ENCODE assay signal across 19 cellular contexts in the genomic region with DNA sequence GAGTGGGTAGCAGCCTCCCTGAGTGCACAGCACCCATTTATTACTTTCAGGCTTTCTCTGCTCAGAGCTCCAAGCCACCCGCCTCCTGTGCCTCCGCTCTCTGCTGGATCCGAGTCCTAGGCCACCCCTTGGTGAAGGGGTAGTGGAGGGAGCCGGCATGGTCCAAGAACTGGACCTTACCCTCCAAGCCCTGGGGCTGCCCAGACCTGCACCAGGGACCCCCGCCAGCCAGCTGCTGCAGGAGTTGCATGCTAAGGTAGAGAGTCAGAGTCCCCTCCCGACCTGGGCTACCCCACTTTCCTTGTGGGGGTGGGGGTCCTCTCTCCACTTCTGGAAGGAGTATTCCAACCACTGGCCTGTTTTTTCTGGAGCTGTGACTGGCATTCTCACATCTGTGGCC. TPM values are rescaled to one million over a fixed set of nuclear protein-coding genes. Genes with fewer than 3 reads are reported as not detected.
DNase-seq lines count a peak whose midpoint lies in the region; ATAC-seq and TF ChIP-seq lines count a peak whose summit lies in the region.
"Had no signal": no experiment of that assay in that cellular context is flagged by ENCODE, and none has a peak within 500 bp of the region (broad histone marks: within the 10 kb centered on the region; RNA-seq: fewer than 3 reads in every experiment).

No MANE protein-coding gene starts in this region.

- H3K9me3 ChIP-seq in CD4-positive, alpha-beta memory T cell (ENCODE audit: control insufficient read depth in 1 of 2, low read length in 2 of 2): no peaks in the 10 kb centered on the region
- no peaks in the 10 kb centered on the region for H3K9me3 ChIP-seq in psoas muscle
- H3K9me3 ChIP-seq: BLaER1, heart right ventricle, SJCRH30 had no signal

- H3K4me1 Mint-ChIP-seq in T-helper 1 cell treated with Interleukin-12 subunit alpha and Interleukin-12 subunit beta and Interleukin-4 antibody, amounts not matched to agents 30 μg/mL and 1 μg/mL, for 36 hours (ENCODE audit: low read depth): peaks cover 10% of the 10 kb centered on the region
- H3K4me1 Mint-ChIP-seq in CD4-positive, alpha-beta memory T cell: peaks cover 2 to 17% (median 13%) of the 10 kb centered on the region in 4 donors
- H3K4me1 Mint-ChIP-seq in activated T-helper 1 cell treated with anti-CD3 and anti-CD28 coated beads, Interleukin-12 subunit alpha, Interleukin-12 subunit beta, Interleukin-2, Interleukin-4 antibody, amounts not matched to agents 30 ng/mL and 10 ng/mL and 1 ng/mL, durations not matched to agents 14 hours and 24 hours and 36 hours (ENCODE audit: low read depth): peaks cover 21% of the 10 kb centered on the region
- peaks cover 0 to 10% of the 10 kb centered on the region in 2 donors for H3K4me1 Mint-ChIP-seq in natural killer cell treated with Interleukin-12 subunit alpha and Interleukin-12 subunit beta and Interleukin-15 and Interleukin-18, amount 100 ng/mL, for 72 hours (ENCODE audit: low read depth in 2 of 2)

- peaks cover 4% of the 10 kb centered on the region for H3K36me3 ChIP-seq in CD4-positive, alpha-beta memory T cell (ENCODE audit: insufficient read depth, low read length)
- H3K36me3 ChIP-seq in psoas muscle (ENCODE audit: insufficient read depth in 1 of 2, low read depth in 1 of 2): no peaks in the 10 kb centered on the region
- H3K36me3 ChIP-seq: SJCRH30 had no signal

- intact Hi-C loops in CD4-positive, alpha-beta memory T cell (cut with micrococcal nuclease): loop anchor here (5.0 kb wide), 1 partner anchor 327 kb away; no protein-coding TSS in a partner anchor
- intact Hi-C loops in activated T-helper 1 cell treated with anti-CD3 and anti-CD28 coated beads, Interleukin-12 subunit alpha, Interleukin-12 subunit beta, Interleukin-2, Interleukin-4 antibody, amounts not matched to agents 30 ng/mL and 10 ng/mL and 1 ng/mL, durations not matched to agents 14 hours and 24 hours and 36 hours (cut with micrococcal nuclease): no loop called here
- intact Hi-C loops in psoas muscle (cut with DNase I): loop anchor here in 1 of 2 donors (5.0 kb wide), 1 partner anchor 232 kb away; no protein-coding TSS in a partner anchor

- no peak overlapping the region for H3K27ac ChIP-seq in CD4-positive, alpha-beta memory T cell (ENCODE audit: low read depth, low read length)
- no peak overlapping the region for H3K27ac ChIP-seq in psoas muscle
- H3K27ac ChIP-seq: 22Rv1, BLaER1, heart right ventricle, SJCRH30 had no signal

- CTCF ChIA-PET in CD4-positive, alpha-beta memory T cell (lab: Charles Lee; ENCODE audit: partially characterized antibody): interaction anchor here (0.9 to 4.1 kb wide), 7 partner anchors 30 to 526 kb away, joined by 3 to 47 read pairs (median 31); a partner anchor contains a TSS

- WGBS in psoas muscle, 3 donors: 94 to 98% (median 98%) methylated on average over 6 of the region's 6 CpGs

- DNase-seq in T-helper 1 cell (no peak), psoas muscle (no peak), DMS 273 (lab: John Stamatoyannopoulos, UW; ENCODE audit: unreplicated experiment) (no peak)
- no peak for DNase-seq in CD4-positive, alpha-beta memory T cell
- no peak for DNase-seq in activated T-helper 1 cell treated with anti-CD3 and anti-CD28 coated beads, Interleukin-12 subunit alpha, Interleukin-12 subunit beta, Interleukin-2, Interleukin-4 antibody, amounts not matched to agents 30 ng/mL and 10 ng/mL and 1 ng/mL, durations not matched to agents 14 hours and 24 hours and 36 hours (ENCODE audit: low spot score)
- no peak for DNase-seq in natural killer cell treated with Interleukin-12 subunit alpha and Interleukin-12 subunit beta and Interleukin-15 and Interleukin-18, amount 100 ng/mL, for 72 hours (ENCODE audit: low spot score)
- no peak for DNase-seq in activated effector memory CD4-positive, alpha-beta T cell treated with anti-CD3 and anti-CD28 coated beads, Interleukin-2, amount 50 U/mL, for 16 hours
- DNase-seq: anterior cingulate cortex; effector CD8-positive, alpha-beta T cell; heart right ventricle; NCI-H1417 treated with DMSO at 0.1 percent for 48 hours; NCI-H82; SJCRH30; T1000 had no signal

- H3K27me3 Mint-ChIP-seq in T-helper 1 cell treated with Interleukin-12 subunit alpha and Interleukin-12 subunit beta and Interleukin-4 antibody, amounts not matched to agents 30 μg/mL and 1 μg/mL, for 36 hours (ENCODE audit: low read depth): no peaks in the 10 kb centered on the region
- H3K27me3 Mint-ChIP-seq in CD4-positive, alpha-beta memory T cell: no peaks in the 10 kb centered on the region
- no peaks in the 10 kb centered on the region for H3K27me3 Mint-ChIP-seq in activated T-helper 1 cell treated with anti-CD3 and anti-CD28 coated beads, Interleukin-12 subunit alpha, Interleukin-12 subunit beta, Interleukin-2, Interleukin-4 antibody, amounts not matched to agents 30 ng/mL and 10 ng/mL and 1 ng/mL, durations not matched to agents 14 hours and 24 hours and 36 hours (ENCODE audit: insufficient read depth)
- H3K27me3 Mint-ChIP-seq in natural killer cell treated with Interleukin-12 subunit alpha and Interleukin-12 subunit beta and Interleukin-15 and Interleukin-18, amount 100 ng/mL, for 72 hours: peaks cover 0 to 2% of the 10 kb centered on the region in 2 donors

- no peaks in the 10 kb centered on the region for H3K27me3 ChIP-seq in CD4-positive, alpha-beta memory T cell (ENCODE audit: insufficient read depth, low read length)
- H3K27me3 ChIP-seq in psoas muscle (ENCODE audit: insufficient read depth in 3 of 3, low read length in 2 of 3): peaks cover 0 to 2% (median 0%) of the 10 kb centered on the region in 3 donors
- H3K27me3 ChIP-seq: BLaER1, SJCRH30 had no signal

- H3K36me3 Mint-ChIP-seq in T-helper 1 cell treated with Interleukin-12 subunit alpha and Interleukin-12 subunit beta and Interleukin-4 antibody, amounts not matched to agents 30 μg/mL and 1 μg/mL, for 36 hours (ENCODE audit: low read depth): peaks cover 22% of the 10 kb centered on the region
- H3K36me3 Mint-ChIP-seq in CD4-positive, alpha-beta memory T cell: peaks cover 5 to 17% of the 10 kb centered on the region in 2 donors
- peaks cover 8% of the 10 kb centered on the region for H3K36me3 Mint-ChIP-seq in activated T-helper 1 cell treated with anti-CD3 and anti-CD28 coated beads, Interleukin-12 subunit alpha, Interleukin-12 subunit beta, Interleukin-2, Interleukin-4 antibody, amounts not matched to agents 30 ng/mL and 10 ng/mL and 1 ng/mL, durations not matched to agents 14 hours and 24 hours and 36 hours (ENCODE audit: low read depth)
- no peaks in the 10 kb centered on the region for H3K36me3 Mint-ChIP-seq in natural killer cell treated with Interleukin-12 subunit alpha and Interleukin-12 subunit beta and Interleukin-15 and Interleukin-18, amount 100 ng/mL, for 72 hours

- H3K9me3 Mint-ChIP-seq in T-helper 1 cell treated with Interleukin-12 subunit alpha and Interleukin-12 subunit beta and Interleukin-4 antibody, amounts not matched to agents 30 μg/mL and 1 μg/mL, for 36 hours: no peaks in the 10 kb centered on the region
- peaks cover 0 to 3% (median 0%) of the 10 kb centered on the region in 8 donors for H3K9me3 Mint-ChIP-seq in CD4-positive, alpha-beta memory T cell
- no peaks in the 10 kb centered on the region for H3K9me3 Mint-ChIP-seq in activated T-helper 1 cell treated with anti-CD3 and anti-CD28 coated beads, Interleukin-12 subunit alpha, Interleukin-12 subunit beta, Interleukin-2, Interleukin-4 antibody, amounts not matched to agents 30 ng/mL and 10 ng/mL and 1 ng/mL, durations not matched to agents 14 hours and 24 hours and 36 hours
- H3K9me3 Mint-ChIP-seq in natural killer cell treated with Interleukin-12 subunit alpha and Interleukin-12 subunit beta and Interleukin-15 and Interleukin-18, amount 100 ng/mL, for 72 hours: no peaks in the 10 kb centered on the region

- H3K27ac Mint-ChIP-seq in T-helper 1 cell treated with Interleukin-12 subunit alpha and Interleukin-12 subunit beta and Interleukin-4 antibody, amounts not matched to agents 30 μg/mL and 1 μg/mL, for 36 hours: no peak overlapping the region
- H3K27ac Mint-ChIP-seq in CD4-positive, alpha-beta memory T cell: peak overlapping the region in 5 of 7 donors; percentile 42 to 73 (median 61)
- no peak overlapping the region for H3K27ac Mint-ChIP-seq in activated T-helper 1 cell treated with anti-CD3 and anti-CD28 coated beads, Interleukin-12 subunit alpha, Interleukin-12 subunit beta, Interleukin-2, Interleukin-4 antibody, amounts not matched to agents 30 ng/mL and 10 ng/mL and 1 ng/mL, durations not matched to agents 14 hours and 24 hours and 36 hours
- H3K27ac Mint-ChIP-seq in natural killer cell treated with Interleukin-12 subunit alpha and Interleukin-12 subunit beta and Interleukin-15 and Interleukin-18, amount 100 ng/mL, for 72 hours: peak overlapping the region in 1 of 2 donors; percentile 53

- peak overlapping the region; percentile 90 for H3K4me3 Mint-ChIP-seq in T-helper 1 cell treated with Interleukin-12 subunit alpha and Interleukin-12 subunit beta and Interleukin-4 antibody, amounts not matched to agents 30 μg/mL and 1 μg/mL, for 36 hours
- H3K4me3 Mint-ChIP-seq in CD4-positive, alpha-beta memory T cell: peak overlapping the region; percentile 55 to 95 (median 90)
- peak overlapping the region; percentile 89 for H3K4me3 Mint-ChIP-seq in activated T-helper 1 cell treated with anti-CD3 and anti-CD28 coated beads, Interleukin-12 subunit alpha, Interleukin-12 subunit beta, Interleukin-2, Interleukin-4 antibody, amounts not matched to agents 30 ng/mL and 10 ng/mL and 1 ng/mL, durations not matched to agents 14 hours and 24 hours and 36 hours
- peak overlapping the region; percentile 34 for H3K4me3 Mint-ChIP-seq in natural killer cell treated with Interleukin-12 subunit alpha and Interleukin-12 subunit beta and Interleukin-15 and Interleukin-18, amount 100 ng/mL, for 72 hours

- no peak for ATAC-seq in natural killer cell treated with Interleukin-12 subunit alpha and Interleukin-12 subunit beta and Interleukin-15 and Interleukin-18, amount 100 ng/mL, for 72 hours
- ATAC-seq in psoas muscle: no peak
- ATAC-seq: heart right ventricle had no signal

- H3K4me3 ChIP-seq in CD4-positive, alpha-beta memory T cell (ENCODE audit: low read length in 2 of 2): no peak overlapping the region
- H3K4me3 ChIP-seq in psoas muscle: no peak overlapping the region
- H3K4me3 ChIP-seq: BLaER1, heart right ventricle, lung, SJCRH30 had no signal

- no peak for TF ChIP-seq CTCF in psoas muscle (IDR thresholded peaks at IDR 0.05)

- POLR2A ChIA-PET in CD4-positive, alpha-beta memory T cell (lab: Charles Lee; ENCODE audit: partially characterized antibody): interaction anchor here (3.4 to 4.5 kb wide), 2 partner anchors 10 to 30 kb away, joined by 39 to 77 read pairs; a partner anchor contains a TSS

- peaks cover 15% of the 10 kb centered on the region for H3K4me1 ChIP-seq in CD4-positive, alpha-beta memory T cell (ENCODE audit: insufficient read depth, low read length)
- H3K4me1 ChIP-seq in psoas muscle: no peaks in the 10 kb centered on the region

RNA-seq across cellular contexts. Expression of a gene that starts 2.0 kb away (rescaled TPM):
- total RNA-seq in CD4-positive, alpha-beta memory T cell: 10 to 100 TPM; 53.1 to 53.8 TPM
- 10 to 100 TPM; 18.2 to 22.2 TPM for polyA plus RNA-seq in CD4-positive, alpha-beta memory T cell
- 26.6 and 27.5 TPM in 2 replicates for total RNA-seq in activated T-helper 1 cell treated with anti-CD3 and anti-CD28 coated beads, Interleukin-12 subunit alpha, Interleukin-12 subunit beta, Interleukin-2, Interleukin-4 antibody, amounts not matched to agents 30 ng/mL and 10 ng/mL and 1 ng/mL, durations not matched to agents 14 hours and 24 hours and 36 hours
- total RNA-seq in natural killer cell treated with Interleukin-12 subunit alpha and Interleukin-12 subunit beta and Interleukin-15 and Interleukin-18, amount 100 ng/mL, for 72 hours: 10 to 100 TPM; 21.8 to 25.8 TPM
- 1 to 10 TPM; 1.1 to 4.5 (median 1.4) TPM for total RNA-seq in psoas muscle
- 1 to 10 TPM; 1.4 to 6.6 (median 1.8) TPM for polyA plus RNA-seq in psoas muscle

RNA-seq across cellular contexts. Expression of a gene that starts 16.4 kb away (rescaled TPM):
- total RNA-seq in CD4-positive, alpha-beta memory T cell: 1 to 10 TPM; 3.0 to 3.8 TPM
- under 1 TPM in 1 of 2 donors, not detected in 1; 0.07 TPM for polyA plus RNA-seq in CD4-positive, alpha-beta memory T cell
- 2.2 and 2.6 TPM in 2 replicates for total RNA-seq in activated T-helper 1 cell treated with anti-CD3 and anti-CD28 coated beads, Interleukin-12 subunit alpha, Interleukin-12 subunit beta, Interleukin-2, Interleukin-4 antibody, amounts not matched to agents 30 ng/mL and 10 ng/mL and 1 ng/mL, durations not matched to agents 14 hours and 24 hours and 36 hours
- 1 to 10 TPM; 2.5 to 4.6 TPM for total RNA-seq in natural killer cell treated with Interleukin-12 subunit alpha and Interleukin-12 subunit beta and Interleukin-15 and Interleukin-18, amount 100 ng/mL, for 72 hours
- 1 to 10 TPM in 3 of 4 donors, under 1 TPM in 1; 0.69 to 2.1 (median 1.5) TPM for total RNA-seq in psoas muscle
- polyA plus RNA-seq in psoas muscle: 1 to 10 TPM in 1 of 3 donors, under 1 TPM in 2; 0.01 to 1.0 (median 0.10) TPM

RNA-seq across cellular contexts. Expression of a gene that starts 17.0 kb away (rescaled TPM):
- total RNA-seq in CD4-positive, alpha-beta memory T cell: under 1 TPM in 1 of 2 experiments, not detected in 1; 0.15 TPM
- not detected for polyA plus RNA-seq in CD4-positive, alpha-beta memory T cell
- total RNA-seq in activated T-helper 1 cell treated with anti-CD3 and anti-CD28 coated beads, Interleukin-12 subunit alpha, Interleukin-12 subunit beta, Interleukin-2, Interleukin-4 antibody, amounts not matched to agents 30 ng/mL and 10 ng/mL and 1 ng/mL, durations not matched to agents 14 hours and 24 hours and 36 hours: 0.17 and 0.39 TPM in 2 replicates
- under 1 TPM in 1 of 2 donors, not detected in 1; 0.24 TPM for total RNA-seq in natural killer cell treated with Interleukin-12 subunit alpha and Interleukin-12 subunit beta and Interleukin-15 and Interleukin-18, amount 100 ng/mL, for 72 hours
- under 1 TPM in 2 of 4 donors, not detected in 2; 0.18 to 0.34 TPM for total RNA-seq in psoas muscle
- polyA plus RNA-seq in psoas muscle: under 1 TPM in 2 of 3 donors, not detected in 1; 0.04 to 0.21 TPM

RNA-seq across cellular contexts. Expression of a gene that starts 21.2 kb away (rescaled TPM):
- total RNA-seq in CD4-positive, alpha-beta memory T cell: under 1 TPM in 1 of 2 experiments, not detected in 1; 0.33 TPM
- under 1 TPM; 0.06 to 0.31 TPM for polyA plus RNA-seq in CD4-positive, alpha-beta memory T cell
- total RNA-seq in activated T-helper 1 cell treated with anti-CD3 and anti-CD28 coated beads, Interleukin-12 subunit alpha, Interleukin-12 subunit beta, Interleukin-2, Interleukin-4 antibody, amounts not matched to agents 30 ng/mL and 10 ng/mL and 1 ng/mL, durations not matched to agents 14 hours and 24 hours and 36 hours: 1.5 and 1.8 TPM in 2 replicates
- 1 to 10 TPM in 1 of 2 donors, not detected in 1; 1.9 TPM for total RNA-seq in natural killer cell treated with Interleukin-12 subunit alpha and Interleukin-12 subunit beta and Interleukin-15 and Interleukin-18, amount 100 ng/mL, for 72 hours
- total RNA-seq in psoas muscle: 1 to 10 TPM in 1 of 4 donors, under 1 TPM in 3; 0.44 to 2.0 (median 0.80) TPM
- under 1 TPM; 0.17 to 0.31 (median 0.25) TPM for polyA plus RNA-seq in psoas muscle
- total RNA-seq: renal cortical epithelial cell had no signal

RNA-seq across cellular contexts. Expression of a gene that starts 28.6 kb away (rescaled TPM):
- total RNA-seq in CD4-positive, alpha-beta memory T cell: 1 to 10 TPM; 5.0 to 6.2 TPM
- polyA plus RNA-seq in CD4-positive, alpha-beta memory T cell: under 1 TPM; 0.02 to 0.50 TPM
- 2.6 and 3.8 TPM in 2 replicates for total RNA-seq in activated T-helper 1 cell treated with anti-CD3 and anti-CD28 coated beads, Interleukin-12 subunit alpha, Interleukin-12 subunit beta, Interleukin-2, Interleukin-4 antibody, amounts not matched to agents 30 ng/mL and 10 ng/mL and 1 ng/mL, durations not matched to agents 14 hours and 24 hours and 36 hours
- total RNA-seq in natural killer cell treated with Interleukin-12 subunit alpha and Interleukin-12 subunit beta and Interleukin-15 and Interleukin-18, amount 100 ng/mL, for 72 hours: under 1 TPM; 0.22 to 0.33 TPM
- 1,000 to 10,000 TPM in 2 of 4 donors, 100 to 1,000 TPM in 2; 572 to 1,211 (median 883) TPM for total RNA-seq in psoas muscle
- 100 to 1,000 TPM in 2 of 3 donors, 10 to 100 TPM in 1; 56.0 to 278 (median 122) TPM for polyA plus RNA-seq in psoas muscle

Comparison
In these comparisons a context has a peak if more than half of its experiments do, and no peak if none do; other contexts are left out.
1. H3K27ac Mint-ChIP-seq: peak in CD4-positive, alpha-beta memory T cell (5 of 7); none in T-helper 1 cell treated with Interleukin-12 subunit alpha and Interleukin-12 subunit beta and Interleukin-4 antibody, amounts not matched to agents 30 μg/mL and 1 μg/mL, for 36 hours (single experiment) and activated T-helper 1 cell treated with anti-CD3 and anti-CD28 coated beads, Interleukin-12 subunit alpha, Interleukin-12 subunit beta, Interleukin-2, Interleukin-4 antibody, amounts not matched to agents 30 ng/mL and 10 ng/mL and 1 ng/mL, durations not matched to agents 14 hours and 24 hours and 36 hours (single experiment).
2. H3K4me3 Mint-ChIP-seq: peak in every context shown above with its lines; median percentile 90 in T-helper 1 cell treated with Interleukin-12 subunit alpha and Interleukin-12 subunit beta and Interleukin-4 antibody, amounts not matched to agents 30 μg/mL and 1 μg/mL, for 36 hours; 90 in CD4-positive, alpha-beta memory T cell; 89 in activated T-helper 1 cell treated with anti-CD3 and anti-CD28 coated beads, Interleukin-12 subunit alpha, Interleukin-12 subunit beta, Interleukin-2, Interleukin-4 antibody, amounts not matched to agents 30 ng/mL and 10 ng/mL and 1 ng/mL, durations not matched to agents 14 hours and 24 hours and 36 hours; 34 in natural killer cell treated with Interleukin-12 subunit alpha and Interleukin-12 subunit beta and Interleukin-15 and Interleukin-18, amount 100 ng/mL, for 72 hours.